8 cellular contexts compared by ENCODE assay signal in genomic region chr17:47850692-47851573, GRCh38. TPM values are rescaled to one million over a fixed set of nuclear protein-coding genes. Genes with fewer than 3 reads are reported as not detected.
A peak's percentile ranks its signal among the peaks of the same experiment; 100 is the strongest.
DNase-seq lines count a peak whose midpoint lies in the region; ATAC-seq and TF ChIP-seq lines count a peak whose summit lies in the region.

Gene SP6, minus strand, starts transcription at chr17:47851163. Its CDS starts 2,734 bp downstream, at chr17:47848429.

- H3K27me3 ChIP-seq in iPS-15b (ENCODE audit: control insufficient read depth, insufficient read depth, low read length) = peaks cover 90% of the 10 kb centered on the region
- H3K27me3 ChIP-seq in spleen (replicated peaks in 1 of 7) = peaks cover 4 to 100% (median 79%) of the 10 kb centered on the region in 7 donors

- peak in 2 of 11 experiments; percentile 22 to 30 for TF ChIP-seq CTCF in spleen (IDR thresholded peaks at IDR 0.05 in 8 of 11, conservative IDR thresholded peaks at IDR 0.05 in 3 of 11)

- TF ChIP-seq EP300 in Ishikawa (IDR thresholded peaks at IDR 0.05; ENCODE audit: borderline replicate concordance) = no peak

- H3K36me3 ChIP-seq in iPS-15b (ENCODE audit: control insufficient read depth, insufficient read depth, low read length) (no peaks in the 10 kb centered on the region), spleen (no peaks in the 10 kb centered on the region)

- H3K4me1 ChIP-seq in iPS-15b (ENCODE audit: control insufficient read depth, insufficient read depth, low read length) = peaks cover 16% of the 10 kb centered on the region
- peaks cover 14 to 54% (median 39%) of the 10 kb centered on the region in 6 donors for H3K4me1 ChIP-seq in spleen

- peak; percentile 86 for DNase-seq in AG20443 (ENCODE audit: low spot score)
- DNase-seq in T-helper 1 cell = peak; percentile 36 to 50 (median 47)
- peak; percentile 53 for DNase-seq in amniotic epithelial cell (ENCODE audit: low read depth)
- peak; percentile 85 for DNase-seq in spleen

- peak within 1 kb of the TSS in 6 of 8 donors; percentile 5 to 74 (median 50) for H3K27ac ChIP-seq in spleen

- peak within 1 kb of the TSS; percentile 63 for H3K4me3 ChIP-seq in iPS-15b (ENCODE audit: low read depth, low read length)
- H3K4me3 ChIP-seq in spleen = peak within 1 kb of the TSS; percentile 12 to 67 (median 28)

- no peak for TF ChIP-seq POLR2A in spleen (IDR thresholded peaks at IDR 0.05)

- H3K9me3 ChIP-seq in iPS-15b (ENCODE audit: control insufficient read depth, insufficient read depth, low read length) (no peaks in the 10 kb centered on the region), spleen (no peaks in the 10 kb centered on the region)

- peak; percentile 7; the same call in 1 of the 2 replicates for TF ChIP-seq RAD21 in Ishikawa (IDR thresholded peaks at IDR 0.05; ENCODE audit: low read depth)

- H3K9ac ChIP-seq in iPS-15b (ENCODE audit: low read depth, low read length) = no peak within 1 kb of the TSS

- ATAC-seq in GM18907 (IDR thresholded peaks at IDR 0.05; ENCODE audit: unreplicated experiment) (no peak), HG03354 (IDR thresholded peaks at IDR 0.05; ENCODE audit: poor library complexity, severe bottlenecking, unreplicated experiment) (no peak)

- 5 to 10% (median 7%) methylated on average over 41 to 71 of the region's 71 CpGs for WGBS in spleen, 5 donors

- intact Hi-C loops in spleen (cut with DNase I; ENCODE audit: low total_unique reads) = loop anchor here (10.0 kb wide), 1 partner anchor 874 kb away; the partner anchor contains the start of genes HOXB13, PRAC1 and PRAC2

TF ChIP-seq in Ishikawa, 13 proteins besides CTCF, POLR2A, EP300 and RAD21:
- peak; percentile 26; the same call in 1 of the 2 replicates for TF ChIP-seq NFIC (IDR thresholded peaks at IDR 0.05)
- TF ChIP-seq MAX (IDR thresholded peaks at IDR 0.05) = peak; percentile 51
- TF ChIP-seq CEBPB (IDR thresholded peaks at IDR 0.05) = no peak
- TF ChIP-seq ZBTB7A (IDR thresholded peaks at IDR 0.05; ENCODE audit: low read depth) = peak; percentile 23
- no peak for TF ChIP-seq FOXM1 (IDR thresholded peaks at IDR 0.05; ENCODE audit: borderline replicate concordance, low read depth)
TF ChIP-seq in Ishikawa: peak in this region for 3.

RNA-seq across cellular contexts. Expression of gene SP6, which starts in this region (rescaled TPM):
- total RNA-seq in spleen = 1 to 10 TPM in 5 of 7 donors, under 1 TPM in 2; 0.19 to 3.0 (median 2.0) TPM
- under 1 TPM; 0.11 to 0.90 (median 0.27) TPM for polyA plus RNA-seq in spleen
